Comparison of ENCODE assay signal across 1 cellular context in the genomic region with DNA sequence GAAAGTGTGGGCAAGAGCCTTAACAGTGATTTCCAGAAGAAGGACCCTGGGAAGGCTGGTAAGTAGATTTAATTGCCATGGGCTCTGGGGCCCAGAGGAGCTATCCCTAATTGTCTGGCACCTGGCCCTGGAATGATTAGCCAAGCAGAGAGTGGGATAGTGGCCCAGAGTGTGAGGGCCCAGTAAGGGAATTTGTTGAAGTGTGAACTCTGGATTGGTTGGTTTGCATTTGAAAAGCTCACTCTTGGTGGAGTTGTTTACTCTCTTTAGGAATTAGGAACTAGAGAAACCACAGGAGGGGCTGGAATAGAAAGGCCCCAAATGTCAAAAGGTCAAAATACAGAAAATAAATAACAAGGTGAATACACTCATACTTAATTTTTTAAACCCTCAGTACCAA.
TF ChIP-seq lines count a peak whose summit lies in the region.

No MANE protein-coding gene starts in this region.

TF ChIP-seq in H1, 55 proteins besides CTCF, POLR2A, EP300 and RAD21 (continued from another document):
- TF ChIP-seq, protein P1, sequence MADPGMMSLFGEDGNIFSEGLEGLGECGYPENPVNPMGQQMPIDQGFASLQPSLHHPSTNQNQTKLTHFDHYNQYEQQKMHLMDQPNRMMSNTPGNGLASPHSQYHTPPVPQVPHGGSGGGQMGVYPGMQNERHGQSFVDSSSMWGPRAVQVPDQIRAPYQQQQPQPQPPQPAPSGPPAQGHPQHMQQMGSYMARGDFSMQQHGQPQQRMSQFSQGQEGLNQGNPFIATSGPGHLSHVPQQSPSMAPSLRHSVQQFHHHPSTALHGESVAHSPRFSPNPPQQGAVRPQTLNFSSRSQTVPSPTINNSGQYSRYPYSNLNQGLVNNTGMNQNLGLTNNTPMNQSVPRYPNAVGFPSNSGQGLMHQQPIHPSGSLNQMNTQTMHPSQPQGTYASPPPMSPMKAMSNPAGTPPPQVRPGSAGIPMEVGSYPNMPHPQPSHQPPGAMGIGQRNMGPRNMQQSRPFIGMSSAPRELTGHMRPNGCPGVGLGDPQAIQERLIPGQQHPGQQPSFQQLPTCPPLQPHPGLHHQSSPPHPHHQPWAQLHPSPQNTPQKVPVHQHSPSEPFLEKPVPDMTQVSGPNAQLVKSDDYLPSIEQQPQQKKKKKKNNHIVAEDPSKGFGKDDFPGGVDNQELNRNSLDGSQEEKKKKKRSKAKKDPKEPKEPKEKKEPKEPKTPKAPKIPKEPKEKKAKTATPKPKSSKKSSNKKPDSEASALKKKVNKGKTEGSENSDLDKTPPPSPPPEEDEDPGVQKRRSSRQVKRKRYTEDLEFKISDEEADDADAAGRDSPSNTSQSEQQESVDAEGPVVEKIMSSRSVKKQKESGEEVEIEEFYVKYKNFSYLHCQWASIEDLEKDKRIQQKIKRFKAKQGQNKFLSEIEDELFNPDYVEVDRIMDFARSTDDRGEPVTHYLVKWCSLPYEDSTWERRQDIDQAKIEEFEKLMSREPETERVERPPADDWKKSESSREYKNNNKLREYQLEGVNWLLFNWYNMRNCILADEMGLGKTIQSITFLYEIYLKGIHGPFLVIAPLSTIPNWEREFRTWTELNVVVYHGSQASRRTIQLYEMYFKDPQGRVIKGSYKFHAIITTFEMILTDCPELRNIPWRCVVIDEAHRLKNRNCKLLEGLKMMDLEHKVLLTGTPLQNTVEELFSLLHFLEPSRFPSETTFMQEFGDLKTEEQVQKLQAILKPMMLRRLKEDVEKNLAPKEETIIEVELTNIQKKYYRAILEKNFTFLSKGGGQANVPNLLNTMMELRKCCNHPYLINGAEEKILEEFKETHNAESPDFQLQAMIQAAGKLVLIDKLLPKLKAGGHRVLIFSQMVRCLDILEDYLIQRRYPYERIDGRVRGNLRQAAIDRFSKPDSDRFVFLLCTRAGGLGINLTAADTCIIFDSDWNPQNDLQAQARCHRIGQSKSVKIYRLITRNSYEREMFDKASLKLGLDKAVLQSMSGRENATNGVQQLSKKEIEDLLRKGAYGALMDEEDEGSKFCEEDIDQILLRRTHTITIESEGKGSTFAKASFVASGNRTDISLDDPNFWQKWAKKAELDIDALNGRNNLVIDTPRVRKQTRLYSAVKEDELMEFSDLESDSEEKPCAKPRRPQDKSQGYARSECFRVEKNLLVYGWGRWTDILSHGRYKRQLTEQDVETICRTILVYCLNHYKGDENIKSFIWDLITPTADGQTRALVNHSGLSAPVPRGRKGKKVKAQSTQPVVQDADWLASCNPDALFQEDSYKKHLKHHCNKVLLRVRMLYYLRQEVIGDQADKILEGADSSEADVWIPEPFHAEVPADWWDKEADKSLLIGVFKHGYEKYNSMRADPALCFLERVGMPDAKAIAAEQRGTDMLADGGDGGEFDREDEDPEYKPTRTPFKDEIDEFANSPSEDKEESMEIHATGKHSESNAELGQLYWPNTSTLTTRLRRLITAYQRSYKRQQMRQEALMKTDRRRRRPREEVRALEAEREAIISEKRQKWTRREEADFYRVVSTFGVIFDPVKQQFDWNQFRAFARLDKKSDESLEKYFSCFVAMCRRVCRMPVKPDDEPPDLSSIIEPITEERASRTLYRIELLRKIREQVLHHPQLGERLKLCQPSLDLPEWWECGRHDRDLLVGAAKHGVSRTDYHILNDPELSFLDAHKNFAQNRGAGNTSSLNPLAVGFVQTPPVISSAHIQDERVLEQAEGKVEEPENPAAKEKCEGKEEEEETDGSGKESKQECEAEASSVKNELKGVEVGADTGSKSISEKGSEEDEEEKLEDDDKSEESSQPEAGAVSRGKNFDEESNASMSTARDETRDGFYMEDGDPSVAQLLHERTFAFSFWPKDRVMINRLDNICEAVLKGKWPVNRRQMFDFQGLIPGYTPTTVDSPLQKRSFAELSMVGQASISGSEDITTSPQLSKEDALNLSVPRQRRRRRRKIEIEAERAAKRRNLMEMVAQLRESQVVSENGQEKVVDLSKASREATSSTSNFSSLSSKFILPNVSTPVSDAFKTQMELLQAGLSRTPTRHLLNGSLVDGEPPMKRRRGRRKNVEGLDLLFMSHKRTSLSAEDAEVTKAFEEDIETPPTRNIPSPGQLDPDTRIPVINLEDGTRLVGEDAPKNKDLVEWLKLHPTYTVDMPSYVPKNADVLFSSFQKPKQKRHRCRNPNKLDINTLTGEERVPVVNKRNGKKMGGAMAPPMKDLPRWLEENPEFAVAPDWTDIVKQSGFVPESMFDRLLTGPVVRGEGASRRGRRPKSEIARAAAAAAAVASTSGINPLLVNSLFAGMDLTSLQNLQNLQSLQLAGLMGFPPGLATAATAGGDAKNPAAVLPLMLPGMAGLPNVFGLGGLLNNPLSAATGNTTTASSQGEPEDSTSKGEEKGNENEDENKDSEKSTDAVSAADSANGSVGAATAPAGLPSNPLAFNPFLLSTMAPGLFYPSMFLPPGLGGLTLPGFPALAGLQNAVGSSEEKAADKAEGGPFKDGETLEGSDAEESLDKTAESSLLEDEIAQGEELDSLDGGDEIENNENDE (IDR thresholded peaks at IDR 0.05; ENCODE audit: insufficient replicate concordance, low read length), result peak; percentile 57
- no peak for TF ChIP-seq MAFK (IDR thresholded peaks at IDR 0.05; ENCODE audit: low read depth, low read length)
- no peak for TF ChIP-seq CEBPB (IDR thresholded peaks at IDR 0.05; ENCODE audit: low read depth, low read length)
- peak; percentile 63; the same call in 1 of the 2 replicates for TF ChIP-seq RXRA (IDR thresholded peaks at IDR 0.05; ENCODE audit: insufficient read depth, low read depth, low read length)
- TF ChIP-seq SP4 (IDR thresholded peaks at IDR 0.05; ENCODE audit: low read length), result no peak
- no peak for TF ChIP-seq CHD2 (IDR thresholded peaks at IDR 0.05; ENCODE audit: low read length)
- no peak for TF ChIP-seq RFX5 (IDR thresholded peaks at IDR 0.05; ENCODE audit: borderline replicate concordance, low read depth, low read length)
- TF ChIP-seq POU5F1 (IDR thresholded peaks at IDR 0.05; ENCODE audit: low read depth, low read length), result 0 out of 2 replicates have a peak, but pooled peaks have one; percentile 42
- TF ChIP-seq JUND (IDR thresholded peaks at IDR 0.05; ENCODE audit: low read length), result no peak
- TF ChIP-seq RBBP5 (IDR thresholded peaks at IDR 0.05; ENCODE audit: borderline replicate concordance, low read depth, low read length), result no peak
- TF ChIP-seq CBX8 (IDR thresholded peaks at IDR 0.05; ENCODE audit: borderline replicate concordance, low read depth, low read length), result no peak
- TF ChIP-seq SP2 (IDR thresholded peaks at IDR 0.05; ENCODE audit: low read length), result no peak
- peak; percentile 93 for TF ChIP-seq TCF12 (IDR thresholded peaks at IDR 0.05; ENCODE audit: low read depth, low read length)
- TF ChIP-seq PHF8 (conservative IDR thresholded peaks at IDR 0.05; ENCODE audit: low read depth, low read length), result no peak
- TF ChIP-seq SIRT6 (IDR thresholded peaks at IDR 0.05; ENCODE audit: low read length), result no peak
- peak; percentile 90 for TF ChIP-seq E2F6 (IDR thresholded peaks at IDR 0.05)
- peak; percentile 93 for TF ChIP-seq NANOG (IDR thresholded peaks at IDR 0.05; ENCODE audit: insufficient read depth, low read depth, low read length, poor library complexity, severe bottlenecking)
- TF ChIP-seq TEAD4 (IDR thresholded peaks at IDR 0.05; ENCODE audit: low read depth, low read length), result peak; percentile 83
- TF ChIP-seq CTBP2 (IDR thresholded peaks at IDR 0.05; ENCODE audit: borderline replicate concordance, insufficient read depth, insufficient read length, low read length), result no peak
- TF ChIP-seq POLR2AphosphoS5 (IDR thresholded peaks at IDR 0.05; ENCODE audit: low read depth, low read length), result no peak
- TF ChIP-seq, protein P2, sequence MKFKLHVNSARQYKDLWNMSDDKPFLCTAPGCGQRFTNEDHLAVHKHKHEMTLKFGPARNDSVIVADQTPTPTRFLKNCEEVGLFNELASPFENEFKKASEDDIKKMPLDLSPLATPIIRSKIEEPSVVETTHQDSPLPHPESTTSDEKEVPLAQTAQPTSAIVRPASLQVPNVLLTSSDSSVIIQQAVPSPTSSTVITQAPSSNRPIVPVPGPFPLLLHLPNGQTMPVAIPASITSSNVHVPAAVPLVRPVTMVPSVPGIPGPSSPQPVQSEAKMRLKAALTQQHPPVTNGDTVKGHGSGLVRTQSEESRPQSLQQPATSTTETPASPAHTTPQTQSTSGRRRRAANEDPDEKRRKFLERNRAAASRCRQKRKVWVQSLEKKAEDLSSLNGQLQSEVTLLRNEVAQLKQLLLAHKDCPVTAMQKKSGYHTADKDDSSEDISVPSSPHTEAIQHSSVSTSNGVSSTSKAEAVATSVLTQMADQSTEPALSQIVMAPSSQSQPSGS (IDR thresholded peaks at IDR 0.05; ENCODE audit: low read length), result peak; percentile 73; the same call in 1 of the 2 replicates
- TF ChIP-seq SAP30 (IDR thresholded peaks at IDR 0.05; ENCODE audit: insufficient read depth, insufficient replicate concordance, low read length), result no peak
- TF ChIP-seq KDM4A (IDR thresholded peaks at IDR 0.05; ENCODE audit: low read depth, low read length, severe bottlenecking), result no peak
- TF ChIP-seq YY1 (IDR thresholded peaks at IDR 0.05; ENCODE audit: low read depth, low read length), result no peak
- no peak for TF ChIP-seq GABPA (IDR thresholded peaks at IDR 0.05; ENCODE audit: borderline replicate concordance, insufficient read depth, low read length)
- no peak for TF ChIP-seq ASH2L (IDR thresholded peaks at IDR 0.05; ENCODE audit: low read length)
- peak in 1 of 2 experiments; percentile 30 for TF ChIP-seq BCL11A (IDR thresholded peaks at IDR 0.05; ENCODE audit: low read depth in 2 of 2, low read length in 2 of 2)
